25 cellular contexts compared by ENCODE assay signal in genomic region chr10:43958071-43958432, GRCh38.
"Had no signal": no experiment of that assay in that cellular context is flagged by ENCODE, and none has a peak within 500 bp of the region (broad histone marks: within the 10 kb centered on the region; RNA-seq: fewer than 3 reads in every experiment).

No MANE protein-coding gene starts in this region.

- H3K27ac ChIP-seq: ascending aorta, esophagus squamous epithelium, lower lobe of right lung, uterus, VCaP had no signal

- H3K9me3 ChIP-seq: ascending aorta, esophagus squamous epithelium, lower lobe of right lung, tibial artery, uterus had no signal

- DNase-seq: activated CD4-positive, alpha-beta T cell treated with anti-CD3 and anti-CD28 coated beads for 1 hour; activated CD4-positive, alpha-beta T cell treated with anti-CD3 and anti-CD28 coated beads, Interleukin-2, amount 50 U/mL, for 48 hours; activated naive CD4-positive, alpha-beta T cell treated with anti-CD3 and anti-CD28 coated beads, Interleukin-2, amount 50 U/mL, for 16 hours; activated T-cell treated with anti-CD3 and anti-CD28 coated beads, Interleukin-2, amount 50 U/mL, for 24 hours; cortex of kidney; effector CD8-positive, alpha-beta T cell; esophagus squamous epithelium; heart right ventricle; immature natural killer cell; lower lobe of right lung; nucleus accumbens; posterior cingulate gyrus; retina; stimulated activated CD4-positive, alpha-beta T cell treated with anti-CD3 and anti-CD28 coated beads, Interleukin-12 subunit alpha, Interleukin-12 subunit beta, amount 100 ng/mL, for 4 hours; stimulated activated CD4-positive, alpha-beta T cell treated with anti-CD3 and anti-CD28 coated beads, Interleukin-1b, Interleukin-23, amount 100 ng/mL, for 48 hours; stimulated activated CD8-positive, alpha-beta memory T cell treated with anti-CD3 and anti-CD28 coated beads, Interleukin-4, amount 100 ng/mL, for 48 hours; stimulated activated naive CD4-positive, alpha-beta T cell treated with Interleukin-2 at 50 U/mL for 16 hours; substantia nigra; tibial artery; uterus had no signal

- H3K27ac Mint-ChIP-seq: activated T-cell treated with anti-CD3 and anti-CD28 coated beads, Interleukin-2, amount 50 U/mL, for 24 hours; mesothelial cell of epicardium; natural killer cell treated with Interleukin-12 subunit alpha and Interleukin-12 subunit beta and Interleukin-15 and Interleukin-18, amount 100 ng/mL, for 72 hours had no signal

- H3K9me3 Mint-ChIP-seq: activated T-cell treated with anti-CD3 and anti-CD28 coated beads, Interleukin-2, amount 50 U/mL, for 24 hours; central memory CD8-positive, alpha-beta T cell; natural killer cell treated with Interleukin-12 subunit alpha and Interleukin-12 subunit beta and Interleukin-15 and Interleukin-18, amount 100 ng/mL, for 72 hours had no signal

- H3K36me3 ChIP-seq: ascending aorta, esophagus squamous epithelium, heart right ventricle, lower lobe of right lung, tibial artery, uterus had no signal

- H3K4me3 Mint-ChIP-seq: activated T-cell treated with anti-CD3 and anti-CD28 coated beads, Interleukin-2, amount 50 U/mL, for 24 hours; central memory CD8-positive, alpha-beta T cell; immature natural killer cell; mesothelial cell of epicardium; natural killer cell treated with Interleukin-12 subunit alpha and Interleukin-12 subunit beta and Interleukin-15 and Interleukin-18, amount 100 ng/mL, for 72 hours had no signal

- H3K4me3 ChIP-seq: ascending aorta, esophagus squamous epithelium, heart right ventricle, lower lobe of right lung, tibial artery, uterus had no signal

- H3K4me1 ChIP-seq: lower lobe of right lung, uterus had no signal

- H3K27me3 ChIP-seq: ascending aorta, esophagus squamous epithelium, heart right ventricle, tibial artery, uterus had no signal

- H3K4me1 Mint-ChIP-seq: central memory CD8-positive, alpha-beta T cell; immature natural killer cell had no signal

- H3K36me3 Mint-ChIP-seq: mesothelial cell of epicardium had no signal
